ENCODE assay signal across 4 cellular contexts in genomic region chr5:98578438-98578837, GRCh38.
TF ChIP-seq lines count a peak whose summit lies in the region.

No MANE protein-coding gene starts in this region.

TF ChIP-seq in HepG2, 621 proteins besides CTCF, POLR2A, EP300 and RAD21:
- no peak for TF ChIP-seq BCL3 (CRISPR knock-in tag; IDR thresholded peaks at IDR 0.05)
- TF ChIP-seq SUZ12 (IDR thresholded peaks at IDR 0.05; ENCODE audit: low read depth, low read length) = no peak
- TF ChIP-seq MAFF (IDR thresholded peaks at IDR 0.05; ENCODE audit: low read depth, low read length) = peak; percentile 44; the same call in 1 of the 2 replicates
- peak; percentile 27 to 76; a peak in 2 of 4 replicates for TF ChIP-seq MAFK (conservative IDR thresholded peaks at IDR 0.05 in 1 of 2, IDR thresholded peaks at IDR 0.05 in 1 of 2; ENCODE audit: low read length in 2 of 2)
- TF ChIP-seq ATF7-NPFF (CRISPR knock-in tag; IDR thresholded peaks at IDR 0.05; ENCODE audit: low read depth) = no peak

TF ChIP-seq in A549, 52 proteins besides CTCF, POLR2A, EP300 and RAD21:
- TF ChIP-seq FOSL2 (IDR thresholded peaks at IDR 0.05) = no peak
- no peak for TF ChIP-seq FOSL2 (CRISPR knock-in tag; IDR thresholded peaks at IDR 0.05)
- TF ChIP-seq, protein P1, sequence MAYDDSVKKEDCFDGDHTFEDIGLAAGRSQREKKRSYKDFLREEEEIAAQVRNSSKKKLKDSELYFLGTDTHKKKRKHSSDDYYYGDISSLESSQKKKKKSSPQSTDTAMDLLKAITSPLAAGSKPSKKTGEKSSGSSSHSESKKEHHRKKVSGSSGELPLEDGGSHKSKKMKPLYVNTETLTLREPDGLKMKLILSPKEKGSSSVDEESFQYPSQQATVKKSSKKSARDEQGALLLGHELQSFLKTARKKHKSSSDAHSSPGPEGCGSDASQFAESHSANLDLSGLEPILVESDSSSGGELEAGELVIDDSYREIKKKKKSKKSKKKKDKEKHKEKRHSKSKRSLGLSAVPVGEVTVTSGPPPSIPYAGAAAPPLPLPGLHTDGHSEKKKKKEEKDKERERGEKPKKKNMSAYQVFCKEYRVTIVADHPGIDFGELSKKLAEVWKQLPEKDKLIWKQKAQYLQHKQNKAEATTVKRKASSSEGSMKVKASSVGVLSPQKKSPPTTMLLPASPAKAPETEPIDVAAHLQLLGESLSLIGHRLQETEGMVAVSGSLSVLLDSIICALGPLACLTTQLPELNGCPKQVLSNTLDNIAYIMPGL (CRISPR knock-in tag; IDR thresholded peaks at IDR 0.05; ENCODE audit: borderline replicate concordance) = no peak
- TF ChIP-seq ZFP36 (IDR thresholded peaks at IDR 0.05; ENCODE audit: borderline replicate concordance, partially characterized antibody) = no peak
- no peak for TF ChIP-seq TFCP2L1 (CRISPR knock-in tag; IDR thresholded peaks at IDR 0.05)
- peak; percentile 72 for TF ChIP-seq MAFK (IDR thresholded peaks at IDR 0.05; ENCODE audit: partially characterized antibody)

TF ChIP-seq in IMR-90, 13 proteins besides CTCF, POLR2A, EP300 and RAD21:
- TF ChIP-seq ELK1 (IDR thresholded peaks at IDR 0.05; ENCODE audit: borderline replicate concordance, low read depth, low read length) (no peak), MAFK (IDR thresholded peaks at IDR 0.05; ENCODE audit: low read depth, low read length) (peak; percentile 75)
TF ChIP-seq in IMR-90: peak in this region for 1.

TF ChIP-seq in K562, 482 proteins besides CTCF, POLR2A, EP300 and RAD21:
- TF ChIP-seq MAFK (IDR thresholded peaks at IDR 0.05; ENCODE audit: low read length) (peak; percentile 16; the same call in 1 of the 2 replicates), MAFF (IDR thresholded peaks at IDR 0.05; ENCODE audit: low read length) (peak; percentile 25; the same call in 1 of the 2 replicates), FOXK2 (conservative IDR thresholded peaks at IDR 0.05 in 1 of 2, IDR thresholded peaks at IDR 0.05 in 1 of 2; ENCODE audit: low read depth in 2 of 2) (no peak), ETS2 (tag; IDR thresholded peaks at IDR 0.05; ENCODE audit: borderline replicate concordance, poor library complexity, severe bottlenecking) (no peak), C11orf30 (IDR thresholded peaks at IDR 0.05; ENCODE audit: low read depth) (peak; percentile 16; the same call in 1 of the 2 replicates), ZNF316 (IDR thresholded peaks at IDR 0.05) (peak; percentile 58; the same call in 1 of the 2 replicates), PHTF2 (CRISPR knock-in tag; IDR thresholded peaks at IDR 0.05) (no peak), ZNF165 (CRISPR knock-in tag; IDR thresholded peaks at IDR 0.05; ENCODE audit: borderline replicate concordance) (no peak)
- TF ChIP-seq, protein P2, sequence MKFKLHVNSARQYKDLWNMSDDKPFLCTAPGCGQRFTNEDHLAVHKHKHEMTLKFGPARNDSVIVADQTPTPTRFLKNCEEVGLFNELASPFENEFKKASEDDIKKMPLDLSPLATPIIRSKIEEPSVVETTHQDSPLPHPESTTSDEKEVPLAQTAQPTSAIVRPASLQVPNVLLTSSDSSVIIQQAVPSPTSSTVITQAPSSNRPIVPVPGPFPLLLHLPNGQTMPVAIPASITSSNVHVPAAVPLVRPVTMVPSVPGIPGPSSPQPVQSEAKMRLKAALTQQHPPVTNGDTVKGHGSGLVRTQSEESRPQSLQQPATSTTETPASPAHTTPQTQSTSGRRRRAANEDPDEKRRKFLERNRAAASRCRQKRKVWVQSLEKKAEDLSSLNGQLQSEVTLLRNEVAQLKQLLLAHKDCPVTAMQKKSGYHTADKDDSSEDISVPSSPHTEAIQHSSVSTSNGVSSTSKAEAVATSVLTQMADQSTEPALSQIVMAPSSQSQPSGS (CRISPR knock-in tag; IDR thresholded peaks at IDR 0.05) = no peak
